ENCODE assay signal across 1 cellular context in the genomic region with DNA sequence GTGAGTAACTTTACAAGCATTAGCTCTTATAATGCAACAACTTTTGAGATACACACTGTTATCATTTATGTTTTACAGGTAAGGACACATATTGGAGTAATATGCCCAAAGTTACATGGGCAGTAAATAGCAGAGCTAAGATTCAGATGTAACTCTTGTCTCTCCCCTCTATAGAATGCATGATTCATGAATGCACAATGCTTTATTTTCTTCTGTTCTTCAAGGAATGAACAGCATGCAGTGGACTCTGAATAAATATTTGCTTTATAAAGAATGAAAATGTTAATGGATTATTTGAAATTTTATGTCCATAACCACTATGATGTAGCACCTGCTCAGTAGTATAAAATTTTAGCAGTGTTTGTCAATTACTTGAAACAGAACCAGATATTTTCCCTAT.
TF ChIP-seq lines count a peak whose summit lies in the region.

No MANE protein-coding gene starts in this region.

TF ChIP-seq in IMR-90, 13 proteins besides CTCF, POLR2A, EP300 and RAD21 (continued from another document):
- TF ChIP-seq, protein P1, sequence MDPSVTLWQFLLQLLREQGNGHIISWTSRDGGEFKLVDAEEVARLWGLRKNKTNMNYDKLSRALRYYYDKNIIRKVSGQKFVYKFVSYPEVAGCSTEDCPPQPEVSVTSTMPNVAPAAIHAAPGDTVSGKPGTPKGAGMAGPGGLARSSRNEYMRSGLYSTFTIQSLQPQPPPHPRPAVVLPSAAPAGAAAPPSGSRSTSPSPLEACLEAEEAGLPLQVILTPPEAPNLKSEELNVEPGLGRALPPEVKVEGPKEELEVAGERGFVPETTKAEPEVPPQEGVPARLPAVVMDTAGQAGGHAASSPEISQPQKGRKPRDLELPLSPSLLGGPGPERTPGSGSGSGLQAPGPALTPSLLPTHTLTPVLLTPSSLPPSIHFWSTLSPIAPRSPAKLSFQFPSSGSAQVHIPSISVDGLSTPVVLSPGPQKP (IDR thresholded peaks at IDR 0.05; ENCODE audit: borderline replicate concordance, low read depth, low read length), result no peak
